25 cellular contexts compared by ENCODE assay signal in the genomic region with DNA sequence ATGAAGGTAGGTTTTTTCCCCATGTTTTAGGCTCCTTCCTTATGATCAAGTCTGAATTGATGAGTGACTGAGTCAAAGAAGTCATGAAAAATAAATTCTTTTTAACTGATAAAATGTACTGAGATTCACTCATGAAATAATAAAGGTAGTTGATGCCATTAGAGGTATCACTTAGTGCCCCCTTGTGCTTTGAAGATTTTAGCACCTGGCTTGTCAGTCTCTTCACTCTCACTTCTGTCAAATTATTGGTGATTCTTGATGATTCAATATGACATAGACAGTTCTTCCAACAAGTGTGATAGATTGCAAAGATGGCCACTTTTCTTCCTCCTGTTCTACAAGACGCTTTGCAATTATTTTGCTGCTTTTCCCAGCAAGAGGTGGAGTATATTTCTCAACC. TPM values are rescaled to one million over a fixed set of nuclear protein-coding genes. Genes with fewer than 3 reads are reported as not detected.
DNase-seq lines count a peak whose midpoint lies in the region; ATAC-seq, FAIRE-seq and TF ChIP-seq lines count a peak whose summit lies in the region.
"Had no signal": no experiment of that assay in that cellular context is flagged by ENCODE, and none has a peak within 500 bp of the region (broad histone marks: within the 10 kb centered on the region; RNA-seq: fewer than 3 reads in every experiment).

No MANE protein-coding gene starts in this region.

- no peaks in the 10 kb centered on the region for H3K9me3 ChIP-seq in GM12878 (replicated peaks; ENCODE audit: control insufficient read depth, insufficient read depth, low read length)
- H3K9me3 ChIP-seq: A549; BE2C; BLaER1 treated with 17β-estradiol and CSF1 and Interleukin-3, amounts not matched to agents 10 nM and 100 nM had no signal

- H2AFZ ChIP-seq in GM12878 (ENCODE audit: control insufficient read depth, low read depth, low read length) = no peak overlapping the region
- H2AFZ ChIP-seq: GM23248 had no signal

- H3K27me3 ChIP-seq in GM12878 (replicated peaks in 1 of 2; ENCODE audit: control insufficient read depth in 2 of 2, insufficient read depth in 2 of 2, low read length in 1 of 2) = peaks cover 2 to 3% of the 10 kb centered on the region in 2 experiments; a peak in 3 of 4 replicates

- no peaks in the 10 kb centered on the region for H3K36me3 ChIP-seq in GM12878 (ENCODE audit: control insufficient read depth in 2 of 2, insufficient read depth in 2 of 2, low read length in 1 of 2)
- H3K36me3 ChIP-seq: BE2C; BLaER1 treated with 17β-estradiol and CSF1 and Interleukin-3, amounts not matched to agents 10 nM and 100 nM had no signal

- 27% methylated on average over 1 of the region's 1 CpG for WGBS in GM12878 (ENCODE audit: insufficient coverage, insufficient replicate concordance, low lambda C conversion rate, missing lambda C conversion rate)

- no peaks in the 10 kb centered on the region for H4K20me1 ChIP-seq in GM12878 (ENCODE audit: control insufficient read depth, insufficient read depth)

- no peak for TF ChIP-seq EP300 in GM12878 (IDR thresholded peaks at IDR 0.05; ENCODE audit: borderline replicate concordance in 1 of 2, control insufficient read depth in 1 of 2, low read depth in 2 of 2, low read length in 2 of 2)

- POLR2A ChIA-PET in GM12878 (lab: Charles Lee) = interaction anchor here (1.0 to 1.2 kb wide), 2 partner anchors 13 to 18 kb away, joined by 3 read pairs; a partner anchor contains a TSS

- no TSS peak for BruUV-seq in GM12878 (replicated peaks; lab: Mats Ljungman, UMichigan)

- H3K9ac ChIP-seq in GM12878 (ENCODE audit: control insufficient read depth, insufficient read depth, low read length) = no peak overlapping the region
- H3K9ac ChIP-seq: BLaER1 treated with 17β-estradiol and CSF1 and Interleukin-3, amounts not matched to agents 10 nM and 100 nM; GM23248 had no signal

- SMC1A ChIA-PET in GM12878 (lab: Charles Lee; ENCODE audit: uncharacterized antibody, unreplicated experiment) = interaction anchor here (0.6 to 2.0 kb wide), 8 partner anchors 12 to 357 kb away, joined by 3 to 5 read pairs (median 3); a partner anchor contains a TSS

- RAD21 ChIA-PET in GM12878 (lab: Charles Lee; ENCODE audit: unreplicated experiment) = no interaction called here

- no peak overlapping the region for H3K27ac ChIP-seq in GM12878 (ENCODE audit: control insufficient read depth, insufficient read depth)
- H3K27ac ChIP-seq: A549; BLaER1 treated with 17β-estradiol and CSF1 and Interleukin-3, amounts not matched to agents 10 nM and 100 nM; GM23248 had no signal

- peak; percentile 25 for DNase-seq in NAMALWA (ENCODE audit: low spot score)
- no peak for DNase-seq in GM12878 (ENCODE audit: low read depth, low spot score)
- no peak for DNase-seq in activated CD4-positive, alpha-beta T cell treated with anti-CD3 and anti-CD28 coated beads, Interleukin-2, amount 50 U/mL, for 4 hours
- no peak for DNase-seq in NOMO-1 treated with dmso at 0.1 percent for 144 hours (lab: John Stamatoyannopoulos, UW; ENCODE audit: unreplicated experiment)
- no peak for DNase-seq in NCI-H82 (lab: John Stamatoyannopoulos, UW)
- DNase-seq: 8988T; ACHN; AML-193; BE2C; CD4-positive, alpha-beta T cell; CD8-positive, alpha-beta memory T cell; DMS 273 treated with DMSO at 0.1 percent for 48 hours; DMS79; GF-D8; GM23248; H7; HCEC 1CT had no signal

- in situ Hi-C loops in GM12878 (cut with MboI) = no loop called here

- peak; percentile 38 for FAIRE-seq in GM12878 (lab: Jason Lieb, UNC)
- FAIRE-seq: A549, D721Med, GM19239, H1 had no signal

- H3K79me2 ChIP-seq in GM12878 (ENCODE audit: control insufficient read depth, insufficient read depth, low read length) = no peaks in the 10 kb centered on the region

- H3K4me1 ChIP-seq in GM12878 (ENCODE audit: control insufficient read depth, insufficient read depth, low read length) = peaks cover 10% of the 10 kb centered on the region
- H3K4me1 ChIP-seq: BE2C had no signal

- no peak for TF ChIP-seq POLR2A in GM12878 (IDR thresholded peaks at IDR 0.05; ENCODE audit: low read depth, low read length)

- intact Hi-C loops in GM12878 (cut with micrococcal nuclease; ENCODE audit: unreplicated experiment) = loop anchor here (10.0 kb wide), 1 partner anchor 615 kb away; no protein-coding TSS in a partner anchor

- CTCF ChIA-PET in GM12878 (lab: Yijun Ruan, JAX) = interaction anchor here (1.0 to 2.2 kb wide), 3 partner anchors 12 to 196 kb away, joined by 4 to 12 read pairs (median 5); no protein-coding TSS in a partner anchor

- H3K4me3 ChIP-seq in GM12878 = no peak overlapping the region
- H3K4me3 ChIP-seq: A549; BLaER1 treated with 17β-estradiol and CSF1 and Interleukin-3, amounts not matched to agents 10 nM and 100 nM; GM23248 had no signal

- no peak overlapping the region for H3K4me2 ChIP-seq in GM12878 (ENCODE audit: control insufficient read depth, insufficient read depth)
- H3K4me2 ChIP-seq: A549; BLaER1 treated with 17β-estradiol and CSF1 and Interleukin-3, amounts not matched to agents 10 nM and 100 nM had no signal

- no peak for TF ChIP-seq RAD21 in GM12878 (IDR thresholded peaks at IDR 0.05; ENCODE audit: insufficient read depth, low read depth, low read length)

- TF ChIP-seq CTCF in GM12873 (IDR thresholded peaks at IDR 0.05; ENCODE audit: insufficient read depth, low read depth, low read length, missing control alignments) (peak; percentile 9), GM12878 (IDR thresholded peaks at IDR 0.05 in 2 of 3, conservative IDR thresholded peaks at IDR 0.05 in 1 of 3; ENCODE audit: control insufficient read depth in 2 of 3, extremely low read depth in 1 of 3, insufficient read depth in 1 of 3, low read depth in 3 of 3, low read length in 3 of 3) (peak in 1 of 3 experiments; percentile 20; a peak in 1 of 6 replicates)

- no peak for ATAC-seq in GM12878
- ATAC-seq: A549 had no signal

RNA-seq across cellular contexts. Expression of a gene that starts 4.2 kb away (rescaled TPM):
- 1.3 and 1.4 TPM in 2 replicates for total RNA-seq in GM12878 (2013; cell fraction: nucleolus; rRNA removed)
- total RNA-seq in GM12878 (2014; rRNA removed) = 0.11 and 0.34 TPM in 2 replicates
- not detected in 2 replicates for total RNA-seq in GM12878 (2014; rRNA removed; fragmentation: Illumina TruSeq; extraction: Trizol)
- 0.38 and 0.40 TPM in 2 replicates for total RNA-seq in GM12878 (2021)
- 0.37 TPM for polyA plus RNA-seq in GM12878 (2011; ENCODE audit: low read depth)
- 0.10 and 0.37 TPM in 2 replicates for polyA plus RNA-seq in GM12878 (2011; rRNA removed)
- polyA plus RNA-seq in GM12878 (2011; cell fraction: cytosol; rRNA removed) = 0.79 and 1.0 TPM in 2 replicates
- polyA plus RNA-seq in GM12878 (2011; cell fraction: nucleus; rRNA removed) = 1.5 and 1.9 TPM in 2 replicates
- 0.50 and 1.8 TPM in 2 replicates for polyA plus RNA-seq in GM12878 (2012)
- not detected in 2 replicates for polyA plus RNA-seq in GM12878 (2014; fragmentation: Illumina TruSeq; extraction: Trizol)
- polyA plus RNA-seq in GM12878 (2014; fragmentation: Nextera tagmentation; extraction: Ambion mirVana) = under 1 TPM in 1 of 2 experiments, not detected in 1; 0.03 TPM
- polyA plus RNA-seq in GM12878 (2014; rRNA removed) = 0.47 and 0.55 TPM in 2 replicates
- polyA plus RNA-seq in GM12878 (2016; fragmentation: Nextera tagmentation; extraction: Ambion mirVana) = under 1 TPM in 1 of 2 experiments, not detected in 1; 0.40 TPM
- 0.66 and 0.67 TPM in 2 replicates for polyA minus RNA-seq in GM12878 (2011; rRNA and poly(A)+ RNA removed)
- not detected in 2 replicates for polyA minus RNA-seq in GM12878 (2011; cell fraction: cytosol; rRNA and poly(A)+ RNA removed)
- polyA minus RNA-seq in GM12878 (2011; cell fraction: nucleus; rRNA and poly(A)+ RNA removed) = 0.24 and 0.57 TPM in 2 replicates
- polyA plus RNA-seq: CD14-positive monocyte had no signal

RNA-seq across cellular contexts. Expression of a gene that starts 17.8 kb away (rescaled TPM):
- total RNA-seq in GM12878 (2013; cell fraction: nucleolus; rRNA removed) = 21.5 and 21.7 TPM in 2 replicates
- total RNA-seq in GM12878 (2014; rRNA removed) (13.6 and 15.8 TPM in 2 replicates), GM12878 (2014; rRNA removed; fragmentation: Illumina TruSeq; extraction: Trizol) (6.2 and 8.1 TPM in 2 replicates), GM12878 (2021) (22.6 and 26.5 TPM in 2 replicates)
- polyA plus RNA-seq in GM12878 (2011; ENCODE audit: low read depth) = 9.2 TPM
- polyA plus RNA-seq in GM12878 (2011; rRNA removed) (10.8 and 18.0 TPM in 2 replicates), GM12878 (2014; fragmentation: Illumina TruSeq; extraction: Trizol) (7.0 and 13.9 TPM in 2 replicates), GM12878 (2014; fragmentation: Nextera tagmentation; extraction: Ambion mirVana) (under 1 TPM; 0.11 to 0.42 TPM), GM12878 (2014; rRNA removed) (18.9 and 23.9 TPM in 2 replicates), GM12878 (2016; fragmentation: Nextera tagmentation; extraction: Ambion mirVana) (10 to 100 TPM; 10.0 to 11.7 TPM)
- polyA plus RNA-seq in GM12878 (2011; cell fraction: cytosol; rRNA removed) = 16.8 and 18.8 TPM in 2 replicates
- 70.5 and 83.5 TPM in 2 replicates for polyA plus RNA-seq in GM12878 (2011; cell fraction: nucleus; rRNA removed)
- polyA plus RNA-seq in GM12878 (2012) = 14.3 and 17.2 TPM in 2 replicates
- 9.9 and 12.4 TPM in 2 replicates for polyA minus RNA-seq in GM12878 (2011; rRNA and poly(A)+ RNA removed)
- 3.2 and 6.5 TPM in 2 replicates for polyA minus RNA-seq in GM12878 (2011; cell fraction: cytosol; rRNA and poly(A)+ RNA removed)
- polyA minus RNA-seq in GM12878 (2011; cell fraction: nucleus; rRNA and poly(A)+ RNA removed) = 10.3 and 15.7 TPM in 2 replicates

RNA-seq across cellular contexts. Expression of a gene that starts 32.2 kb away (rescaled TPM):
- total RNA-seq in GM12878 (2013; cell fraction: nucleolus; rRNA removed) = 65.9 and 66.1 TPM in 2 replicates
- total RNA-seq in GM12878 (2014; rRNA removed) (6.9 and 7.7 TPM in 2 replicates), GM12878 (2014; rRNA removed; fragmentation: Illumina TruSeq; extraction: Trizol) (5.1 and 5.9 TPM in 2 replicates), GM12878 (2021) (13.2 and 18.2 TPM in 2 replicates)
- polyA plus RNA-seq in GM12878 (2011; ENCODE audit: low read depth) = 7.2 TPM
- polyA plus RNA-seq in GM12878 (2011; rRNA removed) (4.2 and 5.6 TPM in 2 replicates), GM12878 (2014; fragmentation: Illumina TruSeq; extraction: Trizol) (5.4 and 9.5 TPM in 2 replicates), GM12878 (2014; fragmentation: Nextera tagmentation; extraction: Ambion mirVana) (under 1 TPM; 0.80 to 0.82 TPM), GM12878 (2014; rRNA removed) (9.5 and 10.9 TPM in 2 replicates), GM12878 (2016; fragmentation: Nextera tagmentation; extraction: Ambion mirVana) (1 to 10 TPM; 8.6 to 9.5 TPM)
- 5.3 and 7.4 TPM in 2 replicates for polyA plus RNA-seq in GM12878 (2011; cell fraction: cytosol; rRNA removed)
- polyA plus RNA-seq in GM12878 (2011; cell fraction: nucleus; rRNA removed) = 40.9 and 51.1 TPM in 2 replicates
- 10.0 and 12.5 TPM in 2 replicates for polyA plus RNA-seq in GM12878 (2012)
- polyA minus RNA-seq in GM12878 (2011; rRNA and poly(A)+ RNA removed) = 13.5 and 14.2 TPM in 2 replicates
- polyA minus RNA-seq in GM12878 (2011; cell fraction: cytosol; rRNA and poly(A)+ RNA removed) = 3.2 and 6.4 TPM in 2 replicates
- 16.1 and 41.6 TPM in 2 replicates for polyA minus RNA-seq in GM12878 (2011; cell fraction: nucleus; rRNA and poly(A)+ RNA removed)

RNA-seq across cellular contexts. Expression of a gene that starts 50.6 kb away (rescaled TPM):
- 0.23 and 0.51 TPM in 2 replicates for total RNA-seq in GM12878 (2013; cell fraction: nucleolus; rRNA removed)
- not detected in 2 replicates for total RNA-seq in GM12878 (2014; rRNA removed)
- total RNA-seq in GM12878 (2014; rRNA removed; fragmentation: Illumina TruSeq; extraction: Trizol) = not detected in 2 replicates
- total RNA-seq in GM12878 (2021) = 0.13 and 0.19 TPM in 2 replicates
- not detected for polyA plus RNA-seq in GM12878 (2011; ENCODE audit: low read depth)
- polyA plus RNA-seq in GM12878 (2011; rRNA removed) = not detected in 2 replicates
- 0.03 TPM in 2 replicates for polyA plus RNA-seq in GM12878 (2011; cell fraction: cytosol; rRNA removed)
- polyA plus RNA-seq in GM12878 (2011; cell fraction: nucleus; rRNA removed) = 0.09 and 0.15 TPM in 2 replicates
- polyA plus RNA-seq in GM12878 (2012) = not detected in 2 replicates
- not detected in 2 replicates for polyA plus RNA-seq in GM12878 (2014; fragmentation: Illumina TruSeq; extraction: Trizol)
- not detected for polyA plus RNA-seq in GM12878 (2014; fragmentation: Nextera tagmentation; extraction: Ambion mirVana)
- 0.09 TPM in 1 of 2 replicates, not detected in the other for polyA plus RNA-seq in GM12878 (2014; rRNA removed)
- not detected for polyA plus RNA-seq in GM12878 (2016; fragmentation: Nextera tagmentation; extraction: Ambion mirVana)
- 0.15 TPM in 1 of 2 replicates, not detected in the other for polyA minus RNA-seq in GM12878 (2011; rRNA and poly(A)+ RNA removed)
- polyA minus RNA-seq in GM12878 (2011; cell fraction: cytosol; rRNA and poly(A)+ RNA removed) = not detected in 2 replicates
- 0.60 and 0.86 TPM in 2 replicates for polyA minus RNA-seq in GM12878 (2011; cell fraction: nucleus; rRNA and poly(A)+ RNA removed)
- total RNA-seq: Daoy, H7 had no signal
- polyA plus RNA-seq: CD14-positive monocyte; CD8-positive, alpha-beta memory T cell had no signal

RNA-seq across cellular contexts. Expression of a gene that starts 57.2 kb away (rescaled TPM):
- total RNA-seq in GM12878 (2013; cell fraction: nucleolus; rRNA removed) = 44.9 and 46.2 TPM in 2 replicates
- total RNA-seq in GM12878 (2014; rRNA removed) (45.0 and 46.5 TPM in 2 replicates), GM12878 (2014; rRNA removed; fragmentation: Illumina TruSeq; extraction: Trizol) (20.2 and 20.5 TPM in 2 replicates), GM12878 (2021) (43.0 and 47.6 TPM in 2 replicates)
- polyA plus RNA-seq in GM12878 (2011; ENCODE audit: low read depth) = 29.7 TPM
- polyA plus RNA-seq in GM12878 (2011; rRNA removed) (38.2 and 88.8 TPM in 2 replicates), GM12878 (2014; fragmentation: Illumina TruSeq; extraction: Trizol) (33.5 and 42.4 TPM in 2 replicates), GM12878 (2014; fragmentation: Nextera tagmentation; extraction: Ambion mirVana) (10 to 100 TPM; 25.0 to 29.8 TPM), GM12878 (2014; rRNA removed) (36.6 and 44.3 TPM in 2 replicates), GM12878 (2016; fragmentation: Nextera tagmentation; extraction: Ambion mirVana) (10 to 100 TPM; 60.4 TPM)
- 59.6 and 67.2 TPM in 2 replicates for polyA plus RNA-seq in GM12878 (2011; cell fraction: cytosol; rRNA removed)
- 129 and 158 TPM in 2 replicates for polyA plus RNA-seq in GM12878 (2011; cell fraction: nucleus; rRNA removed)
- 48.1 and 48.5 TPM in 2 replicates for polyA plus RNA-seq in GM12878 (2012)
- 80.2 and 138 TPM in 2 replicates for polyA minus RNA-seq in GM12878 (2011; rRNA and poly(A)+ RNA removed)
- polyA minus RNA-seq in GM12878 (2011; cell fraction: cytosol; rRNA and poly(A)+ RNA removed) = 14.8 and 20.0 TPM in 2 replicates
- polyA minus RNA-seq in GM12878 (2011; cell fraction: nucleus; rRNA and poly(A)+ RNA removed) = 35.5 and 44.6 TPM in 2 replicates
